In genomic region chr3:156843071-156843808, GRCh38 we compare ENCODE assay signal across 21 cellular contexts. TPM values are rescaled to one million over a fixed set of nuclear protein-coding genes. Genes with fewer than 3 reads are reported as not detected.
DNase-seq lines count a peak whose midpoint lies in the region; ATAC-seq, FAIRE-seq and TF ChIP-seq lines count a peak whose summit lies in the region.
"Had no signal": no experiment of that assay in that cellular context is flagged by ENCODE, and none has a peak within 500 bp of the region (broad histone marks: within the 10 kb centered on the region; RNA-seq: fewer than 3 reads in every experiment).

No MANE protein-coding gene starts in this region.

- ATAC-seq in esophagus mucosa (no peak), GM21423 (IDR thresholded peaks at IDR 0.05; ENCODE audit: unreplicated experiment) (no peak)
- ATAC-seq: stimulated activated effector memory CD8-positive, alpha-beta T cell treated with anti-CD3 and anti-CD28 coated beads, Interleukin-12 subunit alpha, Interleukin-12 subunit beta, amount 100 ng/mL, for 72 hours had no signal

- dilution Hi-C loops in keratinocyte (cut with MboI; ENCODE audit: extremely low pct_ligation_motif_present, low sequenced_read_pairs), result no loop called here

- POLR2A ChIA-PET in HEK293T (lab: Yijun Ruan, JAX), result no interaction called here

- peak overlapping the region; percentile 71 for H3K9ac ChIP-seq in adipocyte (ENCODE audit: low read length)
- no peak overlapping the region for H3K9ac ChIP-seq in keratinocyte (ENCODE audit: control insufficient read depth, extremely low read depth, insufficient read depth, low read length)

- no peaks in the 10 kb centered on the region for H3K36me3 ChIP-seq in adipocyte (ENCODE audit: control insufficient read depth, insufficient read depth, low read length, severe bottlenecking)
- no peaks in the 10 kb centered on the region for H3K36me3 ChIP-seq in keratinocyte (ENCODE audit: control insufficient read depth in 2 of 2, extremely low read depth in 1 of 2, insufficient read depth in 2 of 2, low read length in 2 of 2)

- H3K27me3 ChIP-seq in adipocyte (replicated peaks; ENCODE audit: control insufficient read depth, insufficient read depth, low read length) (no peaks in the 10 kb centered on the region), keratinocyte (ENCODE audit: control insufficient read depth, extremely low read depth, insufficient read depth, low read length) (no peaks in the 10 kb centered on the region)

- no peak for FAIRE-seq in keratinocyte (lab: Jason Lieb, UNC)
- FAIRE-seq: bronchial epithelial cell, D721Med had no signal

- H3K4me2 ChIP-seq in keratinocyte (ENCODE audit: control insufficient read depth, extremely low read depth, insufficient read depth, low read depth, low read length), result no peak overlapping the region

- H3K4me1 ChIP-seq in adipocyte (ENCODE audit: control insufficient read depth, insufficient read depth, low read length) (peaks cover 25% of the 10 kb centered on the region), keratinocyte (ENCODE audit: control insufficient read depth, extremely low read depth, insufficient read depth, low read length) (no peaks in the 10 kb centered on the region)

- H2AFZ ChIP-seq in keratinocyte (ENCODE audit: control insufficient read depth, low read length), result peak overlapping the region; percentile 9

- H3K9me1 ChIP-seq in keratinocyte (ENCODE audit: control insufficient read depth, extremely low read depth, insufficient read depth, low read length), result no peaks in the 10 kb centered on the region

- CTCF ChIA-PET in HEK293T (lab: Yijun Ruan, JAX), result no interaction called here

- no peak for TF ChIP-seq CTCF in keratinocyte (optimal IDR thresholded peaks at IDR 0.05 in 1 of 3, IDR thresholded peaks at IDR 0.05 in 1 of 3, conservative IDR thresholded peaks at IDR 0.05 in 1 of 3; ENCODE audit: extremely low read depth in 1 of 3, insufficient read depth in 2 of 3, low read length in 3 of 3)

- no peaks in the 10 kb centered on the region for H4K20me1 ChIP-seq in keratinocyte (ENCODE audit: control insufficient read depth, extremely low read depth, insufficient read depth, low read length)

- no peaks in the 10 kb centered on the region for H3K9me3 ChIP-seq in adipocyte (ENCODE audit: control insufficient read depth, low read length)
- H3K9me3 ChIP-seq in keratinocyte (ENCODE audit: control insufficient read depth, low read depth, low read length), result no peaks in the 10 kb centered on the region

- H3K4me3 ChIP-seq in adipocyte (ENCODE audit: low read length) (peak overlapping the region; percentile 65), keratinocyte (ENCODE audit: control insufficient read depth in 2 of 3, extremely low read depth in 1 of 3, insufficient read depth in 2 of 3, low read depth in 1 of 3, low read length in 3 of 3) (no peak overlapping the region)

- DNase-seq in HEK293T (ENCODE audit: extremely low spot score) (no peak), adipocyte (ENCODE audit: low read depth) (no peak), keratinocyte (ENCODE audit: low read depth, low spot score) (no peak), stromal cell of bone marrow (ENCODE audit: low read depth) (peak; percentile 29), NCI-H82 treated with DMSO at 0.1 percent for 48 hours (lab: John Stamatoyannopoulos, UW; ENCODE audit: unreplicated experiment) (no peak)
- DNase-seq: activated gamma-delta T cell treated with Interleukin-2 at 50 U/mL for 16 hours; activated T-cell treated with anti-CD3 and anti-CD28 coated beads, Interleukin-2, amount 50 U/mL, for 1 hour; CD4-positive, CD25-positive, alpha-beta regulatory T cell; cortex of kidney; endodermal cell; head of caudate nucleus; Karpas-422; kidney glomerular epithelial cell; NCI-H187; NCI-H526 treated with DMSO at 0.1 percent for 48 hours; stimulated activated CD4-positive, alpha-beta T cell treated with anti-CD3 and anti-CD28 coated beads, Interleukin-2, amount 100 ng/mL, for 48 hours had no signal

- H3K79me2 ChIP-seq in keratinocyte (ENCODE audit: control insufficient read depth, insufficient read depth, low read length), result no peaks in the 10 kb centered on the region

- H3K27ac ChIP-seq in keratinocyte (ENCODE audit: control insufficient read depth, insufficient read depth, low read length), result no peak overlapping the region

TF ChIP-seq in HEK293T, 16 proteins besides CTCF, POLR2A, EP300 and RAD21:
- TF ChIP-seq FOXM1 (IDR thresholded peaks at IDR 0.05; ENCODE audit: borderline replicate concordance), result no peak
- no peak for TF ChIP-seq FOXA1 (IDR thresholded peaks at IDR 0.05)
- TF ChIP-seq PKNOX1 (IDR thresholded peaks at IDR 0.05), result peak; percentile 68
- no peak for TF ChIP-seq FOXK2 (IDR thresholded peaks at IDR 0.05)
- TF ChIP-seq ELF4 (IDR thresholded peaks at IDR 0.05), result no peak
- TF ChIP-seq CTBP1 (IDR thresholded peaks at IDR 0.05; ENCODE audit: borderline replicate concordance), result no peak; the same call in 1 of the 2 replicates
- TF ChIP-seq ARNT (IDR thresholded peaks at IDR 0.05), result no peak
- no peak for TF ChIP-seq BHLHE40 (IDR thresholded peaks at IDR 0.05; ENCODE audit: borderline replicate concordance)

RNA-seq across cellular contexts. Expression of gene LEKR1, which starts 17.1 kb away (rescaled TPM):
- polyA plus RNA-seq in keratinocyte, result 0.14 to 0.63 TPM in 2 of 3 replicates, not detected in the other
- 0.54 TPM for polyA plus RNA-seq in keratinocyte (2011; ENCODE audit: low read depth)
- polyA plus RNA-seq in keratinocyte (2011; cell fraction: cytosol; rRNA removed), result 0.23 and 0.30 TPM in 2 replicates
- polyA plus RNA-seq in keratinocyte (2011; cell fraction: nucleus; rRNA removed), result 0.12 and 0.36 TPM in 2 replicates
- 0.16 and 0.70 TPM in 2 replicates for polyA plus RNA-seq in keratinocyte (2012; ENCODE audit: low replicate concordance)
- 0.40 to 0.99 TPM in 2 of 3 replicates, not detected in the other for polyA minus RNA-seq in keratinocyte
- not detected for polyA minus RNA-seq in keratinocyte (2011; cell fraction: cytosol; rRNA and poly(A)+ RNA removed)
- 2.4 and 4.9 TPM in 2 replicates for polyA minus RNA-seq in keratinocyte (2011; cell fraction: nucleus; rRNA and poly(A)+ RNA removed)
- total RNA-seq in esophagus mucosa, result 1.2 TPM
